Comparison of ENCODE assay signal across 10 cellular contexts in genomic region chr12:2387051-2387834, GRCh38.
DNase-seq lines count a peak whose midpoint lies in the region; ATAC-seq and TF ChIP-seq lines count a peak whose summit lies in the region.
"Had no signal": no experiment of that assay in that cellular context is flagged by ENCODE, and none has a peak within 500 bp of the region (broad histone marks: within the 10 kb centered on the region; RNA-seq: fewer than 3 reads in every experiment).

No MANE protein-coding gene starts in this region.

- H4K20me1 ChIP-seq in MM.1S (ENCODE audit: insufficient read depth, low read length), result no peaks in the 10 kb centered on the region

- no peaks in the 10 kb centered on the region for H3K9me3 Mint-ChIP-seq in WTC11
- H3K9me3 Mint-ChIP-seq: CD8-positive, alpha-beta T cell had no signal

- H3K36me3 ChIP-seq in adipocyte (ENCODE audit: control insufficient read depth, insufficient read depth, low read length, severe bottlenecking), result no peaks in the 10 kb centered on the region
- no peaks in the 10 kb centered on the region for H3K36me3 ChIP-seq in MM.1S (replicated peaks; ENCODE audit: insufficient read depth, low read length)

- ATAC-seq in GM18870 (IDR thresholded peaks at IDR 0.05; ENCODE audit: unreplicated experiment) (peak; percentile 81), HG02938 (IDR thresholded peaks at IDR 0.05; ENCODE audit: unreplicated experiment) (peak; percentile 63), WTC11 (no peak)
- ATAC-seq: CD8-positive, alpha-beta T cell had no signal

- no peak overlapping the region for H3K4me3 Mint-ChIP-seq in WTC11
- H3K4me3 Mint-ChIP-seq: CD8-positive, alpha-beta T cell had no signal

- H3K27me3 ChIP-seq in adipocyte (replicated peaks; ENCODE audit: control insufficient read depth, insufficient read depth, low read length), result no peaks in the 10 kb centered on the region
- H3K27me3 ChIP-seq in MM.1S (replicated peaks; ENCODE audit: insufficient read depth, low read length), result no peaks in the 10 kb centered on the region

- CTCF ChIA-PET in WTC11 (lab: Charles Lee), result interaction anchor here (1.4 to 2.1 kb wide), 2 partner anchors 8 to 33 kb away, joined by 5 to 9 read pairs; no protein-coding TSS in a partner anchor

- H3K4me3 ChIP-seq in adipocyte (ENCODE audit: low read length) (no peak overlapping the region), MM.1S (ENCODE audit: low read length) (no peak overlapping the region)

- no peaks in the 10 kb centered on the region for H3F3A ChIP-seq in MM.1S (ENCODE audit: insufficient read depth, low read length)

- DNase-seq in Daoy (ENCODE audit: low read depth) (peak; percentile 45), adipocyte (ENCODE audit: low read depth) (peak; percentile 27), NCI-H1417 (lab: John Stamatoyannopoulos, UW) (no peak), WTC11 (ENCODE audit: low spot score) (no peak), MM.1S (no peak), substantia nigra (lab: John Stamatoyannopoulos, UW) (no peak)
- DNase-seq: CD8-positive, alpha-beta T cell; central memory CD4-positive, alpha-beta T cell had no signal

- POLR2A ChIA-PET in WTC11 (lab: Charles Lee), result interaction anchor here (0.6 kb wide), 1 partner anchor 24 kb away, joined by 3 read pairs; no protein-coding TSS in a partner anchor

- H3K4me2 ChIP-seq in MM.1S (ENCODE audit: low read depth, low read length), result no peak overlapping the region

- no peaks in the 10 kb centered on the region for H3K9me2 ChIP-seq in MM.1S (replicated peaks; ENCODE audit: insufficient read depth, low read length)

- H2AFZ ChIP-seq in MM.1S (ENCODE audit: low read length), result no peak overlapping the region

- no peaks in the 10 kb centered on the region for H3K36me3 Mint-ChIP-seq in WTC11
- H3K36me3 Mint-ChIP-seq: CD8-positive, alpha-beta T cell had no signal

- H3K4me1 ChIP-seq in adipocyte (ENCODE audit: control insufficient read depth, insufficient read depth, low read length) (peaks cover 57% of the 10 kb centered on the region), MM.1S (ENCODE audit: low read length) (no peaks in the 10 kb centered on the region)

- H3K27ac ChIP-seq in MM.1S (ENCODE audit: low read length), result no peak overlapping the region
- no peak overlapping the region for H3K27ac ChIP-seq in substantia nigra (ENCODE audit: low read depth, low read length, poor library complexity, severe bottlenecking)

- H3K9ac ChIP-seq in adipocyte (ENCODE audit: low read length) (no peak overlapping the region), MM.1S (ENCODE audit: low read length) (no peak overlapping the region)

- H3K79me2 ChIP-seq in MM.1S (ENCODE audit: low read length), result no peaks in the 10 kb centered on the region

- no peak for TF ChIP-seq CTCF in WTC11 (IDR thresholded peaks at IDR 0.05)
- no peak for TF ChIP-seq CTCF in MM.1S (IDR thresholded peaks at IDR 0.05; ENCODE audit: low read length)

- H3K9me3 ChIP-seq in adipocyte (ENCODE audit: control insufficient read depth, low read length), result no peaks in the 10 kb centered on the region
- no peaks in the 10 kb centered on the region for H3K9me3 ChIP-seq in MM.1S (replicated peaks; ENCODE audit: insufficient read depth, low read length)

- peaks cover 16% of the 10 kb centered on the region for H3K4me1 Mint-ChIP-seq in WTC11

- H3K27me3 Mint-ChIP-seq in WTC11 (ENCODE audit: low read depth), result no peaks in the 10 kb centered on the region; the same call in 1 of the 2 replicates

- no peak overlapping the region for H3K27ac Mint-ChIP-seq in WTC11
- H3K27ac Mint-ChIP-seq: CD8-positive, alpha-beta T cell had no signal

TF ChIP-seq in WTC11, 78 proteins besides CTCF, POLR2A, EP300 and RAD21:
- TF ChIP-seq FOXK1 (CRISPR knock-in tag; IDR thresholded peaks at IDR 0.05), result no peak

Comparison
In these comparisons a context has a peak if more than half of its experiments do, and no peak if none do; other contexts are left out.
1. DNase-seq: peak in Daoy (single experiment) and adipocyte (single experiment); none in NCI-H1417 (0 of 3), WTC11 (single experiment), MM.1S (single experiment) and substantia nigra (0 of 49).